ENCODE assay signal across 1 cellular context in the genomic region with DNA sequence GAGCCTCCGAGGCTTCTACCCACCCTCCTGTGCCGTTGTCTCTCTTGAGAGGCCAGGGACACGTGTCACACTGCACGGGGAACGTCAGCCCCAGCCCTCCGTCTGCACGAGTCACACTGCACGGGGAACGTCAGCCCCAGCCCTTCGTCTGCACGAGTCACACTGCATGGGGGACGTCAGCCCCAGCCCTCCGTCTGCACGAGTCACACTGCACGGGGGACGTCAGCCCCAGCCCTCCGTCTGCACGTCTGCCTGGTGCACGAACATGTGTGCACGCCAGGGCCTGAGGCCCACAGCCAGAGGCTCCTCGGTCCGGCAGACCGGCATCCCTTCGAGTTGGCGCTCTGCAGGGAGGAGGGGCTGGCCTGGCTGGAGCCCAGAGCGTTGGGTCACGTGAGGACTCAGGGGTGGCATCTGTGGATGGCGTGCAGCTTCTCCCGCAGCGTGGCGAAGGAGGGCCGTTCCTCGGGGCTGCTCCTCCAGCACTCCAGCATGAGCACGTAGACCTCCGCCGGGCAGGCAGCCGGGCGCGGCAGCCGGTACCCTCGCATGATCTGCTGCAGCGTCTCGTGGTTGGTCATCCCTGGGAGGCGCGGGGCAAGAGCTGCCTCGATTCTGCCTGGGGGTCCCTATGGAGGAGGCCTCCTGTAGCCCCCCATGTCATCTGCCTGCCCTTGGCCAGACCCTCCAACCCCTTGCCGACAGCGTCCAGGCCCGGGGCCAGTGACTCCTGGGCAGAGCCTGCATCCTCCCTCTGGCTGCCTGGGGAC.
TF ChIP-seq lines count a peak whose summit lies in the region.

No MANE protein-coding gene starts in this region.

TF ChIP-seq in H1, 55 proteins besides CTCF, POLR2A, EP300 and RAD21:
- TF ChIP-seq BCL11A (IDR thresholded peaks at IDR 0.05; ENCODE audit: low read depth in 2 of 2, low read length in 2 of 2) (no peak), JUND (IDR thresholded peaks at IDR 0.05; ENCODE audit: low read length) (no peak), GTF2F1 (IDR thresholded peaks at IDR 0.05; ENCODE audit: borderline replicate concordance, low read depth, low read length) (no peak), YY1 (IDR thresholded peaks at IDR 0.05; ENCODE audit: low read depth, low read length) (no peak), PHF8 (conservative IDR thresholded peaks at IDR 0.05; ENCODE audit: low read depth, low read length) (no peak), TBP (IDR thresholded peaks at IDR 0.05; ENCODE audit: low read depth, low read length) (no peak), TAF7 (optimal IDR thresholded peaks at IDR 0.05; ENCODE audit: borderline replicate concordance, low read depth, low read length) (no peak), RFX5 (IDR thresholded peaks at IDR 0.05; ENCODE audit: borderline replicate concordance, low read depth, low read length) (no peak), SIN3A (conservative IDR thresholded peaks at IDR 0.05 in 1 of 2, IDR thresholded peaks at IDR 0.05 in 1 of 2; ENCODE audit: low read depth in 1 of 2, low read length in 2 of 2) (no peak), KDM4A (IDR thresholded peaks at IDR 0.05; ENCODE audit: low read depth, low read length, severe bottlenecking) (no peak), CHD2 (IDR thresholded peaks at IDR 0.05; ENCODE audit: low read length) (no peak), NANOG (IDR thresholded peaks at IDR 0.05; ENCODE audit: insufficient read depth, low read depth, low read length, poor library complexity, severe bottlenecking) (no peak), SUZ12 (IDR thresholded peaks at IDR 0.05; ENCODE audit: low read length) (no peak)
- TF ChIP-seq, protein P1, sequence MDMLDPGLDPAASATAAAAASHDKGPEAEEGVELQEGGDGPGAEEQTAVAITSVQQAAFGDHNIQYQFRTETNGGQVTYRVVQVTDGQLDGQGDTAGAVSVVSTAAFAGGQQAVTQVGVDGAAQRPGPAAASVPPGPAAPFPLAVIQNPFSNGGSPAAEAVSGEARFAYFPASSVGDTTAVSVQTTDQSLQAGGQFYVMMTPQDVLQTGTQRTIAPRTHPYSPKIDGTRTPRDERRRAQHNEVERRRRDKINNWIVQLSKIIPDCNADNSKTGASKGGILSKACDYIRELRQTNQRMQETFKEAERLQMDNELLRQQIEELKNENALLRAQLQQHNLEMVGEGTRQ (IDR thresholded peaks at IDR 0.05; ENCODE audit: low read length), result no peak
